ENCODE assay signal across 8 cellular contexts in genomic region chr6:98824163-98824906, GRCh38. TPM values are rescaled to one million over a fixed set of nuclear protein-coding genes. Genes with fewer than 3 reads are reported as not detected.
DNase-seq lines count a peak whose midpoint lies in the region; ATAC-seq and TF ChIP-seq lines count a peak whose summit lies in the region.

No MANE protein-coding gene starts in this region.

- H3K4me1 ChIP-seq in lower lobe of right lung = peaks cover 14% of the 10 kb centered on the region
- H3K4me1 ChIP-seq in sigmoid colon = peaks cover 0 to 28% (median 24%) of the 10 kb centered on the region in 4 donors
- peaks cover 0 to 23% (median 0%) of the 10 kb centered on the region in 4 donors for H3K4me1 ChIP-seq in Peyer's patch

- H3K36me3 ChIP-seq in lower lobe of right lung (no peaks in the 10 kb centered on the region), sigmoid colon (no peaks in the 10 kb centered on the region), Peyer's patch (no peaks in the 10 kb centered on the region)

- TF ChIP-seq CTCF in lower lobe of right lung (IDR thresholded peaks at IDR 0.05) (no peak), sigmoid colon (IDR thresholded peaks at IDR 0.05) (no peak), Peyer's patch (IDR thresholded peaks at IDR 0.05) (no peak)

- H3K9me3 ChIP-seq in lower lobe of right lung (no peaks in the 10 kb centered on the region), sigmoid colon (no peaks in the 10 kb centered on the region), Peyer's patch (no peaks in the 10 kb centered on the region)

- H3K4me3 ChIP-seq in lower lobe of right lung (no peak overlapping the region), sigmoid colon (peak overlapping the region in 1 of 4 donors; percentile 6), Peyer's patch (no peak overlapping the region)

- no peak for TF ChIP-seq POLR2A in sigmoid colon (IDR thresholded peaks at IDR 0.05)
- TF ChIP-seq POLR2A in Peyer's patch (IDR thresholded peaks at IDR 0.05) = no peak

- ATAC-seq in lower lobe of right lung (peak; percentile 25 to 43), GM18867 (IDR thresholded peaks at IDR 0.05; ENCODE audit: unreplicated experiment) (no peak)

- H3K27me3 ChIP-seq in lower lobe of right lung (ENCODE audit: low read depth) (peaks cover 79% of the 10 kb centered on the region), sigmoid colon (peaks cover 59 to 77% (median 60%) of the 10 kb centered on the region in 3 donors), Peyer's patch (peaks cover 0 to 59% of the 10 kb centered on the region in 2 donors)

- peak overlapping the region; percentile 65 for H3K27ac ChIP-seq in angular gyrus (ENCODE audit: low read depth, low read length)
- H3K27ac ChIP-seq in lower lobe of right lung = no peak overlapping the region
- peak overlapping the region; percentile 24 for H3K27ac ChIP-seq in temporal lobe (ENCODE audit: low read depth, low read length)
- no peak overlapping the region for H3K27ac ChIP-seq in sigmoid colon
- no peak overlapping the region for H3K27ac ChIP-seq in Peyer's patch

- TF ChIP-seq EP300 in sigmoid colon (IDR thresholded peaks at IDR 0.05) = no peak

- intact Hi-C loops in lower lobe of right lung (cut with DNase I) (no loop called here), sigmoid colon (cut with DNase I) (no loop called here)

- WGBS in sigmoid colon, 2 donors = 4 to 7% methylated on average over 45 of the region's 45 CpGs

- DNase-seq in activated effector memory CD4-positive, alpha-beta T cell treated with anti-CD3 and anti-CD28 coated beads, Interleukin-2, amount 50 U/mL, for 16 hours = peak; percentile 57
- no peak for DNase-seq in activated effector memory CD4-positive, alpha-beta T cell treated with Interleukin-2 at 50 U/mL for 16 hours
- DNase-seq in lower lobe of right lung = no peak
- no peak for DNase-seq in sigmoid colon
- DNase-seq in Peyer's patch = no peak

RNA-seq across cellular contexts. Expression of gene POU3F2, which starts 10.0 kb away (rescaled TPM):
- total RNA-seq in lower lobe of right lung = not detected
- total RNA-seq in temporal lobe = 156 TPM
- not detected for total RNA-seq in sigmoid colon
- not detected for polyA plus RNA-seq in sigmoid colon
- not detected for total RNA-seq in Peyer's patch

Comparison
In these comparisons a context has a peak if more than half of its experiments do, and no peak if none do; other contexts are left out.
1. H3K27ac ChIP-seq: peak in angular gyrus (single experiment) and temporal lobe (single experiment); none in lower lobe of right lung (single experiment), sigmoid colon (0 of 4) and Peyer's patch (0 of 4).
2. RNA of gene POU3F2, which starts 10.0 kb away (total RNA-seq): 156 TPM in temporal lobe (single experiment); not detected in lower lobe of right lung (single experiment), not detected in sigmoid colon and not detected in Peyer's patch; every median in the first group is over 100 times any median in the second.